ENCODE assay signal across 23 cellular contexts in the genomic region with DNA sequence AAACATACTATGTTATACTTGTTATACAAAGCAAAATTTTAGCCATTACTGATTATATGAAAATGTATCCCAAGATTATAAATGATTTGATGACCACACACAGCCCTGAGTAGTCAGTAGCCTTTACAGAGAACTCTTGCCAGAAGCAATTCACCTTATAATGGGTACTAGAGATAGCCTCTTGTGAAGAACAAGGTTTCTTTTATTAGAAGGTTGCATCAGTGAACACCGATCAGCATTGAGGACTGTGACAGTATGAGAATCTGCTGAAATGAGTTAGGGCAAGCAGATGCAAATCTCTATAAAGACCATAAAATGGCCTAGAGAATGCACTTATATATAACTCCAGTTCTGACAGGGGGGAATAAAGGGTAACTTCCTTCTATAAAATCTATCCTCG. TPM values are rescaled to one million over a fixed set of nuclear protein-coding genes. Genes with fewer than 3 reads are reported as not detected.
DNase-seq lines count a peak whose midpoint lies in the region; ATAC-seq and TF ChIP-seq lines count a peak whose summit lies in the region.
"Had no signal": no experiment of that assay in that cellular context is flagged by ENCODE, and none has a peak within 500 bp of the region (broad histone marks: within the 10 kb centered on the region; RNA-seq: fewer than 3 reads in every experiment).

No MANE protein-coding gene starts in this region.

- no peak for TF ChIP-seq CTCF in right atrium auricular region (IDR thresholded peaks at IDR 0.05)
- no peak for TF ChIP-seq CTCF in A673 (conservative IDR thresholded peaks at IDR 0.05; ENCODE audit: low read depth, low read length)

- no TSS peak for BruUV-seq in A673 (replicated peaks; lab: Mats Ljungman, UMichigan)

- H3K27ac ChIP-seq in right atrium auricular region: no peak overlapping the region
- H3K27ac ChIP-seq in A673 (ENCODE audit: low read depth, low read length, poor library complexity, severe bottlenecking): no peak overlapping the region
- H3K27ac ChIP-seq: 22Rv1; BLaER1 treated with 17β-estradiol and CSF1 and Interleukin-3, amounts not matched to agents 10 nM and 100 nM had no signal

- DNase-seq in Right ventricle myocardium inferior (ENCODE audit: missing footprints): no peak
- DNase-seq in right atrium auricular region (ENCODE audit: low spot score): no peak
- peak; percentile 6 for DNase-seq in A673 (ENCODE audit: low spot score)
- peak; percentile 62 for DNase-seq in SK-MEL-5 (ENCODE audit: low read depth, low spot score)
- DNase-seq in left ventricle myocardium superior: no peak
- DNase-seq: ACHN; AML-193; BE2C; CD4-positive, alpha-beta T cell; CD8-positive, alpha-beta memory T cell; DMS 273 treated with DMSO at 0.1 percent for 48 hours; DMS79; EL; GDM1; H9; HFFc6 had no signal

- in situ Hi-C loops in SK-MEL-5 (cut with HindIII; ENCODE audit: low pct_unique_long_range_greater_than_20kb, low sequenced_read_pairs): no loop called here

- H3K36me3 ChIP-seq in right atrium auricular region (no peaks in the 10 kb centered on the region), A673 (ENCODE audit: insufficient read depth, low read length, poor library complexity, severe bottlenecking) (peaks cover 63% of the 10 kb centered on the region)

- no peak overlapping the region for H3K4me3 ChIP-seq in right atrium auricular region
- no peak overlapping the region for H3K4me3 ChIP-seq in A673 (ENCODE audit: low read depth, low read length, poor library complexity, severe bottlenecking)
- H3K4me3 ChIP-seq: BLaER1 treated with 17β-estradiol and CSF1 and Interleukin-3, amounts not matched to agents 10 nM and 100 nM; GM12878; GM23338 had no signal

- H3K9me3 ChIP-seq in right atrium auricular region (no peaks in the 10 kb centered on the region), A673 (ENCODE audit: low read depth, low read length, poor library complexity, severe bottlenecking) (no peaks in the 10 kb centered on the region)
- H3K9me3 ChIP-seq: BE2C; BLaER1 treated with 17β-estradiol and CSF1 and Interleukin-3, amounts not matched to agents 10 nM and 100 nM had no signal

- ATAC-seq in Right ventricle myocardium inferior (peak; percentile 70), left ventricle myocardium superior (peak; percentile 88), GM18520 (IDR thresholded peaks at IDR 0.05; ENCODE audit: unreplicated experiment) (no peak), HG02973 (IDR thresholded peaks at IDR 0.05; ENCODE audit: unreplicated experiment) (no peak)
- ATAC-seq: GM12878, GM23338, HCT116 had no signal

- intact Hi-C loops in Right ventricle myocardium inferior (cut with DNase I) (no loop called here), A673 (cut with micrococcal nuclease; ENCODE audit: unreplicated experiment) (no loop called here), left ventricle myocardium superior (cut with micrococcal nuclease) (no loop called here)

- CTCF ChIA-PET in A673 (lab: Charles Lee): no interaction called here

- no peaks in the 10 kb centered on the region for H3K27me3 ChIP-seq in right atrium auricular region
- no peaks in the 10 kb centered on the region for H3K27me3 ChIP-seq in A673 (replicated peaks; ENCODE audit: insufficient read depth, low read depth, low read length, poor library complexity)
- H3K27me3 ChIP-seq: BE2C; BLaER1 treated with 17β-estradiol and CSF1 and Interleukin-3, amounts not matched to agents 10 nM and 100 nM had no signal

- POLR2A ChIA-PET in A673 (lab: Charles Lee; ENCODE audit: low non-redundant PET): no interaction called here

- no peaks in the 10 kb centered on the region for H3K4me1 ChIP-seq in right atrium auricular region
- H3K4me1 ChIP-seq in A673 (ENCODE audit: insufficient read depth, low read length, poor library complexity, severe bottlenecking): no peaks in the 10 kb centered on the region
- H3K4me1 ChIP-seq: BE2C; BLaER1 treated with 17β-estradiol and CSF1 and Interleukin-3, amounts not matched to agents 10 nM and 100 nM had no signal

RNA-seq across cellular contexts. Expression of a gene that starts 10.1 kb away (rescaled TPM):
- total RNA-seq in Right ventricle myocardium inferior (1.1 TPM), right atrium auricular region (under 1 TPM; 0.24 to 0.74 TPM), A673 (2021) (29.5 and 34.6 TPM in 2 replicates), left ventricle myocardium superior (0.77 TPM)
- 14.9 and 16.1 TPM in 2 replicates for total RNA-seq in SK-MEL-5 (2014; rRNA removed; shearing (Covaris generic))
- 18.4 and 22.1 TPM in 2 replicates for polyA plus RNA-seq in SK-MEL-5 (2015; cell fraction: cytosol; rRNA removed)
- 15.7 and 21.0 TPM in 2 replicates for polyA plus RNA-seq in SK-MEL-5 (2015; cell fraction: nucleus; rRNA removed)
- polyA plus RNA-seq: CD8-positive, alpha-beta memory T cell had no signal

RNA-seq across cellular contexts. Expression of a gene that starts 45.2 kb away (rescaled TPM):
- total RNA-seq in Right ventricle myocardium inferior: 1.5 TPM
- 1 to 10 TPM in 1 of 2 donors, not detected in 1; 1.5 TPM for total RNA-seq in right atrium auricular region
- total RNA-seq in A673 (2021): not detected in 2 replicates
- 1.1 TPM in 1 of 2 replicates, not detected in the other for total RNA-seq in SK-MEL-5 (2014; rRNA removed; shearing (Covaris generic))
- 0.60 and 1.6 TPM in 2 replicates for polyA plus RNA-seq in SK-MEL-5 (2015; cell fraction: cytosol; rRNA removed)
- not detected in 2 replicates for polyA plus RNA-seq in SK-MEL-5 (2015; cell fraction: nucleus; rRNA removed)
- not detected for total RNA-seq in left ventricle myocardium superior
- total RNA-seq: CD4-positive, alpha-beta T cell; CD8-positive, alpha-beta memory T cell; GM23338; H9; HFFc6 had no signal
- polyA plus RNA-seq: CD8-positive, alpha-beta memory T cell; GM23338 had no signal

Comparison
In these comparisons a context has a peak if more than half of its experiments do, and no peak if none do; other contexts are left out.
1. ATAC-seq: peak in Right ventricle myocardium inferior (single experiment) and left ventricle myocardium superior (single experiment); none in GM18520 (single experiment) and HG02973 (single experiment).
2. DNase-seq: peak in A673 (single experiment) and SK-MEL-5 (single experiment); none in Right ventricle myocardium inferior (single experiment), right atrium auricular region (single experiment) and left ventricle myocardium superior (single experiment).